ENCODE assay signal across 8 cellular contexts in the genomic region with DNA sequence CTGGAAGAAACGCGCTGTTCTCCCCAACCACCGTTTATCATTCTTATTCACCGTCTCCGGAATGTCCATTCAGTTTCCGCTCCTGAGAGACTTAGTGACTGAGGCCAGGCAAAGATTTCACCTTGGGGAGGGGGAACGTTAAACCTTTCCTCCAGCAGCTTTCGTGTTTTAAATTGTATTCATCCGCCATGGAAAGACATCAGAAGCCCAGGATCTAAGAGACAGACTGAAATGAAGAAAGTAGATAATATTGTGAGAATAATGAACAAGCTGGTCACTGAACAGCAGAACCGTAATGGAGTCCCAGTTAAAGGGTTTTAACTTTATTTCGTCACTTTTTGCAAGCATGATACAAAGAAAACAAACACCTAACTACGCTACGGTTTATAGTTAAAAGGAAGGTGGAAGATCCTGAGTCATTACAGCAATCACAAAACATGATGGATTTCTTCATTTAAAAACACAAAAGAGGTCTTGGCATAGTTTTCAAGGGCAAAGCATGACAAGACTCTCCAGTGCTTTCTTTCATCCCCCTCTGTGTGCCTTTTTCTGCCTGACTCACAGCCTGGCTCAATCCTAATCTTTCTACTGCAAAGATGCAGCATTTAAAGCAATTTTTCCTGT. TPM values are rescaled to one million over a fixed set of nuclear protein-coding genes. Genes with fewer than 3 reads are reported as not detected.
DNase-seq lines count a peak whose midpoint lies in the region; ATAC-seq and TF ChIP-seq lines count a peak whose summit lies in the region.

No MANE protein-coding gene starts in this region.

- no peak for TF ChIP-seq CTCF in OCI-LY1 (IDR thresholded peaks at IDR 0.05; ENCODE audit: low read length)

- no peaks in the 10 kb centered on the region for H3K9me2 ChIP-seq in OCI-LY1 (ENCODE audit: low read depth, low read length)

- H3K4me3 ChIP-seq in OCI-LY1 (ENCODE audit: low read depth, low read length, poor library complexity, severe bottlenecking), result peak overlapping the region; percentile 85
- H3K4me3 ChIP-seq in ectodermal cell (ENCODE audit: insufficient read depth, low read depth, low read length), result peak overlapping the region; percentile 94
- H3K4me3 ChIP-seq in muscle layer of duodenum (ENCODE audit: low read depth in 1 of 2, low read length in 2 of 2), result peak overlapping the region; percentile 83 to 86

- H2AFZ ChIP-seq in OCI-LY1 (ENCODE audit: low read length), result peak overlapping the region; percentile 73

- no peaks in the 10 kb centered on the region for H3K27me3 ChIP-seq in OCI-LY1 (ENCODE audit: insufficient read depth, low read length)
- H3K27me3 ChIP-seq in ectodermal cell (ENCODE audit: control insufficient read depth, insufficient read depth, low read length, poor library complexity, severe bottlenecking), result no peaks in the 10 kb centered on the region
- H3K27me3 ChIP-seq in muscle layer of duodenum (ENCODE audit: low read depth, low read length), result no peaks in the 10 kb centered on the region

- peak overlapping the region; percentile 77 for H3K4me2 ChIP-seq in OCI-LY1 (ENCODE audit: low read length)

- 12 to 17% methylated on average over 13 of the region's 13 CpGs for WGBS in ectodermal cell, 2 experiments

- no peaks in the 10 kb centered on the region for H4K20me1 ChIP-seq in OCI-LY1 (ENCODE audit: insufficient read depth, low read length)

- H3K4me1 ChIP-seq in OCI-LY1 (ENCODE audit: insufficient read depth, low read length, severe bottlenecking) (peaks cover 37% of the 10 kb centered on the region), ectodermal cell (ENCODE audit: control insufficient read depth, insufficient read depth, low read length) (peaks cover 16% of the 10 kb centered on the region), muscle layer of duodenum (ENCODE audit: control insufficient read depth in 1 of 2, insufficient read depth in 2 of 2, low read length in 2 of 2) (peaks cover 6 to 11% of the 10 kb centered on the region in 2 donors)

- DNase-seq in NCI-H345 treated with DMSO at 0.1 percent for 48 hours (lab: John Stamatoyannopoulos, UW; ENCODE audit: unreplicated experiment), result peak; percentile 44
- DNase-seq in NCI-H345 (lab: John Stamatoyannopoulos, UW), result no peak
- DNase-seq in NAMALWA (ENCODE audit: low spot score), result no peak
- DNase-seq in NCI-H1092 treated with DMSO at 0.1 percent for 48 hours (lab: John Stamatoyannopoulos, UW), result no peak

- no peak overlapping the region for H3K27ac ChIP-seq in OCI-LY1 (ENCODE audit: low read depth, low read length, poor library complexity, severe bottlenecking)
- H3K27ac ChIP-seq in ectodermal cell (ENCODE audit: insufficient read depth, low read depth, low read length, poor library complexity, severe bottlenecking), result peak overlapping the region; percentile 77
- peak overlapping the region; percentile 98 for H3K27ac ChIP-seq in muscle layer of duodenum (ENCODE audit: low read length)

- no peak for ATAC-seq in HG03432 (IDR thresholded peaks at IDR 0.05; ENCODE audit: unreplicated experiment)

- no peaks in the 10 kb centered on the region for H3K36me3 ChIP-seq in OCI-LY1 (ENCODE audit: insufficient read depth, low read length)
- no peaks in the 10 kb centered on the region for H3K36me3 ChIP-seq in ectodermal cell (ENCODE audit: control insufficient read depth, insufficient read depth, low read length)
- H3K36me3 ChIP-seq in muscle layer of duodenum (ENCODE audit: control insufficient read depth in 1 of 2, insufficient read depth in 2 of 2, low read length in 2 of 2), result peaks cover 0 to 12% of the 10 kb centered on the region in 2 donors

- no peaks in the 10 kb centered on the region for H3F3A ChIP-seq in OCI-LY1 (ENCODE audit: insufficient read depth, low read length)

- no peaks in the 10 kb centered on the region for H3K79me2 ChIP-seq in OCI-LY1 (ENCODE audit: insufficient read depth, low read length)

- peak overlapping the region; percentile 64 for H3K9ac ChIP-seq in OCI-LY1 (ENCODE audit: low read length)

- H3K9me3 ChIP-seq in OCI-LY1 (ENCODE audit: low read length), result no peaks in the 10 kb centered on the region
- no peaks in the 10 kb centered on the region for H3K9me3 ChIP-seq in ectodermal cell (ENCODE audit: control insufficient read depth, low read length)
- H3K9me3 ChIP-seq in muscle layer of duodenum (ENCODE audit: control insufficient read depth in 1 of 2, low read length in 2 of 2), result no peaks in the 10 kb centered on the region

RNA-seq across cellular contexts. Expression of a gene that starts 0.6 kb away (rescaled TPM):
- polyA plus RNA-seq in ectodermal cell (2013, experiment 1 of 4), result 14.6 TPM
- 14.5 TPM for polyA plus RNA-seq in ectodermal cell (2013, experiment 2 of 4)
- 10.6 TPM for polyA plus RNA-seq in ectodermal cell (2013, experiment 3 of 4)
- 13.5 TPM for polyA plus RNA-seq in ectodermal cell (2013, experiment 4 of 4)

RNA-seq across cellular contexts. Expression of a gene that starts 59.1 kb away (rescaled TPM):
- 14.8 TPM for polyA plus RNA-seq in ectodermal cell (2013, experiment 1 of 4)
- 14.6 TPM for polyA plus RNA-seq in ectodermal cell (2013, experiment 2 of 4)
- 14.2 TPM for polyA plus RNA-seq in ectodermal cell (2013, experiment 3 of 4)
- 15.6 TPM for polyA plus RNA-seq in ectodermal cell (2013, experiment 4 of 4)
